ENCODE assay signal across 19 cellular contexts in the genomic region with DNA sequence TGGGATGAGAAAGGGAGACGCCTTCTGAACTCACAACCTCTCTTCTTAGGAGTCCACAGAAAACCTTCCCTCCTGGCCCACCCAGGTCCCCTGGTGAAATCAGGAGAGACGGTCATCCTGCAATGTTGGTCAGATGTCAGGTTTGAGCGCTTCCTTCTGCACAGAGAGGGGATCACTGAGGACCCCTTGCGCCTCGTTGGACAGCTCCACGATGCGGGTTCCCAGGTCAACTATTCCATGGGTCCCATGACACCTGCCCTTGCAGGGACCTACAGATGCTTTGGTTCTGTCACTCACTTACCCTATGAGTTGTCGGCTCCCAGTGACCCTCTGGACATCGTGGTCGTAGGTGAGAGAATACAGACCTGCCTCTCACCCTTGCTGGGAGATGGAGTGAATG. TPM values are rescaled to one million over a fixed set of nuclear protein-coding genes. Genes with fewer than 3 reads are reported as not detected.
A peak's percentile ranks its signal among the peaks of the same experiment; 100 is the strongest.
DNase-seq lines count a peak whose midpoint lies in the region; TF ChIP-seq lines count a peak whose summit lies in the region.
"Had no signal": no experiment of that assay in that cellular context is flagged by ENCODE, and none has a peak within 500 bp of the region (broad histone marks: within the 10 kb centered on the region; RNA-seq: fewer than 3 reads in every experiment).

No MANE protein-coding gene starts in this region.

- H3K4me3 ChIP-seq in Karpas-422 (ENCODE audit: low read length) (no peak overlapping the region), coronary artery (no peak overlapping the region)
- H3K4me3 ChIP-seq: A549 had no signal

- H3K36me3 ChIP-seq in Karpas-422 (ENCODE audit: insufficient read depth, low read length) = no peaks in the 10 kb centered on the region

- no peak for TF ChIP-seq CTCF in coronary artery (IDR thresholded peaks at IDR 0.05)
- TF ChIP-seq CTCF in osteocyte (IDR thresholded peaks at IDR 0.05) = no peak

- no peaks in the 10 kb centered on the region for H3K27me3 Mint-ChIP-seq in osteocyte (ENCODE audit: unreplicated experiment)

- no peak overlapping the region for H3K4me2 ChIP-seq in Karpas-422 (ENCODE audit: low read depth, low read length, poor library complexity, severe bottlenecking)
- H3K4me2 ChIP-seq: A549 had no signal

- H3K9me2 ChIP-seq in Karpas-422 (replicated peaks; ENCODE audit: insufficient read depth, low read length) = no peaks in the 10 kb centered on the region

- H3K27me3 ChIP-seq in Karpas-422 (ENCODE audit: low read length) = peaks cover 6% of the 10 kb centered on the region; the same call in 1 of the 2 replicates

- no peaks in the 10 kb centered on the region for H3K79me2 ChIP-seq in Karpas-422 (ENCODE audit: low read length)

- DNase-seq in Karpas-422 = peak; percentile 34
- peak; percentile 19 for DNase-seq in coronary artery (ENCODE audit: low spot score)
- DNase-seq in osteocyte (ENCODE audit: extremely low spot score, unreplicated experiment) = peak; percentile 69
- no peak for DNase-seq in DMS79 (lab: John Stamatoyannopoulos, UW)
- no peak for DNase-seq in NCI-H446 (lab: John Stamatoyannopoulos, UW)
- DNase-seq in activated CD8-positive, alpha-beta memory T cell treated with anti-CD3 and anti-CD28 coated beads, Interleukin-2, amount 50 U/mL, for 4 hours = no peak
- DNase-seq: 8988T; ACHN; AML-193; C1 segment of cervical spinal cord; Calu3; CD4-positive, alpha-beta memory T cell; COR-L47; DMS53; DND-41; H7; HCEC 1CT had no signal

- H3K4me1 Mint-ChIP-seq in osteocyte (ENCODE audit: unreplicated experiment) = no peaks in the 10 kb centered on the region

- H3K36me3 Mint-ChIP-seq in osteocyte (ENCODE audit: unreplicated experiment) = no peaks in the 10 kb centered on the region
- H3K36me3 Mint-ChIP-seq: CD4-positive, alpha-beta memory T cell had no signal

- H3K9me3 Mint-ChIP-seq in osteocyte (ENCODE audit: unreplicated experiment) = peaks cover 65% of the 10 kb centered on the region

- H3K4me1 ChIP-seq in Karpas-422 (ENCODE audit: low read length) = peaks cover 13% of the 10 kb centered on the region
- H3K4me1 ChIP-seq: A549 had no signal

- H3K27ac ChIP-seq in Karpas-422 (ENCODE audit: low read length) (no peak overlapping the region), coronary artery (no peak overlapping the region)
- H3K27ac ChIP-seq: A549 had no signal

- no peaks in the 10 kb centered on the region for H3K9me3 ChIP-seq in Karpas-422 (ENCODE audit: low read length)

- no peak overlapping the region for H3K27ac Mint-ChIP-seq in osteocyte (ENCODE audit: unreplicated experiment)
- H3K27ac Mint-ChIP-seq: CD4-positive, alpha-beta memory T cell had no signal

- H3K9ac ChIP-seq in Karpas-422 (ENCODE audit: low read length) = no peak overlapping the region

- no peaks in the 10 kb centered on the region for H4K20me1 ChIP-seq in Karpas-422 (ENCODE audit: insufficient read depth, low read depth, low read length)

- no peak overlapping the region for H2AFZ ChIP-seq in Karpas-422 (ENCODE audit: low read length)

- no peak overlapping the region for H3K4me3 Mint-ChIP-seq in osteocyte (ENCODE audit: unreplicated experiment)
- H3K4me3 Mint-ChIP-seq: CD4-positive, alpha-beta memory T cell had no signal

RNA-seq across cellular contexts. Expression of a gene that starts 3.3 kb away (rescaled TPM):
- total RNA-seq in Karpas-422 (2014; rRNA removed; shearing (Covaris generic); ENCODE audit: low replicate concordance) = not detected in 2 replicates
- not detected in 2 replicates for total RNA-seq in osteocyte
- total RNA-seq: Calu3; CD4-positive, alpha-beta memory T cell; H1; H7 had no signal

RNA-seq across cellular contexts. Expression of a gene that starts 10.8 kb away (rescaled TPM):
- not detected in 2 replicates for total RNA-seq in Karpas-422 (2014; rRNA removed; shearing (Covaris generic); ENCODE audit: low replicate concordance)
- not detected in 2 replicates for total RNA-seq in osteocyte
- total RNA-seq: Calu3; CD4-positive, alpha-beta memory T cell; H1; H7 had no signal

RNA-seq across cellular contexts. Expression of a gene that starts 42.0 kb away (rescaled TPM):
- not detected in 2 replicates for total RNA-seq in Karpas-422 (2014; rRNA removed; shearing (Covaris generic); ENCODE audit: low replicate concordance)
- total RNA-seq in osteocyte = not detected in 2 replicates
- total RNA-seq: Calu3; CD4-positive, alpha-beta memory T cell; H1; H7 had no signal

Comparison
In these comparisons a context has a peak if more than half of its experiments do, and no peak if none do; other contexts are left out.
1. DNase-seq: peak in Karpas-422 (single experiment), coronary artery (single experiment) and osteocyte (single experiment); none in DMS79 (single experiment), NCI-H446 (0 of 2) and activated CD8-positive, alpha-beta memory T cell treated with anti-CD3 and anti-CD28 coated beads, Interleukin-2, amount 50 U/mL, for 4 hours (single experiment).